ENCODE assay signal across 23 cellular contexts in the genomic region with DNA sequence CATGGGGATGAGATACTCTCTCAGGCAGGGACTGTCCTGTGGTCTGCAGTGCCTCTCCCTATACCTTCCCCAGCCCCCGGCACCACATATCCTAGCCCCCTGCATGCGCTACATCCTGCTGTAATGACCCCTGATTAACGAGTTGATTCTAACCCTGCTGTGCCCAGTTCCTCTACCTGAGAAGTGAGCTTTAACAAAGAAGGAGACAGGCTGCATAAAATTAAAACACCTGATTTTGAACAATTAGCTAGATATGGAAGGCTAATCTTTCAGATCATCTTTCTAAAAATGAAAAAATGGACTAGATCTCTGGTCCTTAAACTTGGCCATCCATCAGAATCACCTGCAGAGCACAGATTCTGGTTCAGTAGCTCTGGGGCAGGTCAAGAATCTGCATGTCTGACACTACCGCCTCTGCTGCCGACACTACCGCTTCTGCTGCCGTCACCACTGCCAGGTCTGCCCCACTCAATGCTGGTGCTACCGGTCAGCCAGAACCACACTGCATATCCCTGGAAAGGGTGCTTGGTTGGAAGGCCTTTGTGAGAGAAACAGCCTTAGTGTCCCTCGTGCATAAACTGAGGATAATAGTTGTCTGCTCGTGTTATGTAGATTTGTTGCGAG. TPM values are rescaled to one million over a fixed set of nuclear protein-coding genes. Genes with fewer than 3 reads are reported as not detected.
DNase-seq lines count a peak whose midpoint lies in the region; ATAC-seq, FAIRE-seq and TF ChIP-seq lines count a peak whose summit lies in the region.
"Had no signal": no experiment of that assay in that cellular context is flagged by ENCODE, and none has a peak within 500 bp of the region (broad histone marks: within the 10 kb centered on the region; RNA-seq: fewer than 3 reads in every experiment).

No MANE protein-coding gene starts in this region.

- H3K4me2 ChIP-seq in GM23338, result peak overlapping the region; percentile 57
- H3K4me2 ChIP-seq in astrocyte (ENCODE audit: low read length), result no peak overlapping the region

- no peak for FAIRE-seq in astrocyte (lab: Jason Lieb, UNC)
- FAIRE-seq: A204.1, GM12878 had no signal

- H3K27ac ChIP-seq in GM23338 (ENCODE audit: low read depth), result no peak overlapping the region
- no peak overlapping the region for H3K27ac ChIP-seq in astrocyte (ENCODE audit: low read depth, low read length)
- H3K27ac ChIP-seq: HL-60, SJSA1 had no signal

- peaks cover 11% of the 10 kb centered on the region for H3K9me2 ChIP-seq in GM23338 (ENCODE audit: insufficient read depth)

- no peaks in the 10 kb centered on the region for H3F3A ChIP-seq in GM23338 (replicated peaks; ENCODE audit: low read depth)

- H4K20me1 ChIP-seq in GM23338 (replicated peaks; ENCODE audit: insufficient read depth), result no peaks in the 10 kb centered on the region
- no peaks in the 10 kb centered on the region for H4K20me1 ChIP-seq in astrocyte (ENCODE audit: insufficient read depth, low read length)

- peaks cover 17% of the 10 kb centered on the region for H3K4me1 Mint-ChIP-seq in GM23338
- H3K4me1 Mint-ChIP-seq in astrocyte (ENCODE audit: low read depth, unreplicated experiment), result peaks cover 66% of the 10 kb centered on the region
- peaks cover 45 to 59% of the 10 kb centered on the region in 2 donors for H3K4me1 Mint-ChIP-seq in stimulated activated naive B cell treated with anti-CD40 and anti-IgM and Interleukin-4, amounts not matched to agents 10 μg/mL and 1 μg/mL and 100 μg/mL, for 72 hours

- H3K9me3 ChIP-seq in astrocyte (ENCODE audit: insufficient read depth, low read depth, low read length), result no peaks in the 10 kb centered on the region
- H3K9me3 ChIP-seq: SJSA1 had no signal

- H3K79me2 ChIP-seq in GM23338 (replicated peaks; ENCODE audit: insufficient read depth) (no peaks in the 10 kb centered on the region), astrocyte (ENCODE audit: insufficient read depth, low read length) (no peaks in the 10 kb centered on the region)

- no peaks in the 10 kb centered on the region for H3K27me3 ChIP-seq in GM23338 (ENCODE audit: insufficient read depth)
- no peaks in the 10 kb centered on the region for H3K27me3 ChIP-seq in astrocyte (ENCODE audit: insufficient read depth, low read length)
- H3K27me3 ChIP-seq: SJSA1 had no signal

- H3K36me3 ChIP-seq in GM23338 (ENCODE audit: insufficient read depth), result no peaks in the 10 kb centered on the region
- no peaks in the 10 kb centered on the region for H3K36me3 ChIP-seq in astrocyte (ENCODE audit: insufficient read depth, low read length)
- H3K36me3 ChIP-seq: SJSA1 had no signal

- H3K27ac Mint-ChIP-seq in GM23338 (no peak overlapping the region), astrocyte (ENCODE audit: unreplicated experiment) (peak overlapping the region; percentile 55)
- peak overlapping the region; percentile 52 for H3K27ac Mint-ChIP-seq in stimulated activated naive B cell treated with anti-CD40 and anti-IgM and Interleukin-4, amounts not matched to agents 10 μg/mL and 1 μg/mL and 100 μg/mL, for 72 hours
- H3K27ac Mint-ChIP-seq: CD4-positive, alpha-beta T cell had no signal

- no peak for TF ChIP-seq CTCF in GM23338 (conservative IDR thresholded peaks at IDR 0.05; ENCODE audit: low read depth in 2 of 2)
- TF ChIP-seq CTCF in astrocyte (IDR thresholded peaks at IDR 0.05; ENCODE audit: insufficient read depth, low read depth, low read length), result no peak
- TF ChIP-seq CTCF in GM20000 (IDR thresholded peaks at IDR 0.05; ENCODE audit: extremely low read depth, missing control alignments), result no peak

- H3K27me3 Mint-ChIP-seq in GM23338 (ENCODE audit: insufficient read depth, low read depth, poor library complexity), result peaks cover 5% of the 10 kb centered on the region
- H3K27me3 Mint-ChIP-seq in astrocyte (ENCODE audit: low read depth, unreplicated experiment), result no peaks in the 10 kb centered on the region
- H3K27me3 Mint-ChIP-seq in stimulated activated naive B cell treated with anti-CD40 and anti-IgM and Interleukin-4, amounts not matched to agents 10 μg/mL and 1 μg/mL and 100 μg/mL, for 72 hours, result peaks cover 0 to 4% of the 10 kb centered on the region in 2 donors
- H3K27me3 Mint-ChIP-seq: CD4-positive, alpha-beta T cell had no signal

- H3K4me1 ChIP-seq in GM23338 (ENCODE audit: insufficient read depth) (peaks cover 8% of the 10 kb centered on the region), astrocyte (ENCODE audit: insufficient read depth, low read length) (peaks cover 52% of the 10 kb centered on the region)

- H3K36me3 Mint-ChIP-seq in GM23338 (ENCODE audit: low read depth), result no peaks in the 10 kb centered on the region
- H3K36me3 Mint-ChIP-seq in astrocyte (ENCODE audit: low read depth, unreplicated experiment), result no peaks in the 10 kb centered on the region
- peaks cover 0 to 3% of the 10 kb centered on the region in 2 donors for H3K36me3 Mint-ChIP-seq in stimulated activated naive B cell treated with anti-CD40 and anti-IgM and Interleukin-4, amounts not matched to agents 10 μg/mL and 1 μg/mL and 100 μg/mL, for 72 hours

- no peak for DNase-seq in GM23338 (ENCODE audit: low spot score)
- DNase-seq in astrocyte (ENCODE audit: low read depth), result no peak
- DNase-seq in iPS-NIHi7 (ENCODE audit: extremely low spot score), result peak; percentile 51
- DNase-seq in stimulated activated naive B cell treated with anti-CD40 and anti-IgM and Interleukin-4, amounts not matched to agents 10 μg/mL and 1 μg/mL and 100 μg/mL, for 72 hours, result no peak
- DNase-seq in GM20000 (ENCODE audit: low spot score), result no peak
- DNase-seq: CD4-positive, alpha-beta T cell; COR-L47; DMS 273 treated with DMSO at 0.1 percent for 48 hours; DMS79 treated with DMSO at 0.1 percent for 48 hours; H7; HFFc6; NCI-H1105; NCI-H1694; NCI-H446 treated with DMSO at 0.1 percent for 48 hours; NCI-H526 treated with DMSO at 0.1 percent for 48 hours; OCI-M1 had no signal

- H3K4me3 ChIP-seq in GM23338, result no peak overlapping the region
- H3K4me3 ChIP-seq in astrocyte (ENCODE audit: insufficient read depth, low read depth, low read length), result no peak overlapping the region
- H3K4me3 ChIP-seq: GM12878, SJSA1 had no signal

- ATAC-seq in GM23338 (peak; percentile 62; the same call in 2 of the 3 replicates), GM21367 (IDR thresholded peaks at IDR 0.05; ENCODE audit: unreplicated experiment) (no peak), HG03025 (IDR thresholded peaks at IDR 0.05; ENCODE audit: low FRiP score, unreplicated experiment) (no peak)
- ATAC-seq in stimulated activated naive B cell treated with anti-CD40 and anti-IgM and Interleukin-4, amounts not matched to agents 10 μg/mL and 1 μg/mL and 100 μg/mL, for 72 hours (replicated peaks), result no peak
- ATAC-seq: GM12878, Right ventricle myocardium inferior had no signal

- no peak overlapping the region for H3K9ac ChIP-seq in astrocyte (ENCODE audit: low read length)

- H2AFZ ChIP-seq in GM23338 (peak overlapping the region; percentile 94), astrocyte (ENCODE audit: low read depth, low read length) (no peak overlapping the region)

- H3K4me3 Mint-ChIP-seq in GM23338 (no peak overlapping the region; the same call in 2 of the 3 replicates), astrocyte (ENCODE audit: unreplicated experiment) (no peak overlapping the region)
- no peak overlapping the region for H3K4me3 Mint-ChIP-seq in stimulated activated naive B cell treated with anti-CD40 and anti-IgM and Interleukin-4, amounts not matched to agents 10 μg/mL and 1 μg/mL and 100 μg/mL, for 72 hours
- H3K4me3 Mint-ChIP-seq: CD4-positive, alpha-beta T cell; HFFc6 had no signal

- H3K9me3 Mint-ChIP-seq in GM23338 (no peaks in the 10 kb centered on the region; the same call in 2 of the 3 replicates), astrocyte (ENCODE audit: unreplicated experiment) (peaks cover 5% of the 10 kb centered on the region)
- peaks cover 3% of the 10 kb centered on the region in 2 donors for H3K9me3 Mint-ChIP-seq in stimulated activated naive B cell treated with anti-CD40 and anti-IgM and Interleukin-4, amounts not matched to agents 10 μg/mL and 1 μg/mL and 100 μg/mL, for 72 hours
- H3K9me3 Mint-ChIP-seq: CD4-positive, alpha-beta T cell; HFFc6 had no signal

TF ChIP-seq in GM23338, 12 proteins besides CTCF, POLR2A, EP300 and RAD21 (continues in another document):
- TF ChIP-seq EZH2 (IDR thresholded peaks at IDR 0.05; ENCODE audit: low read depth, unreplicated experiment), result no peak
- no peak for TF ChIP-seq EZH2phosphoT487 (IDR thresholded peaks at IDR 0.05; ENCODE audit: unreplicated experiment)
- TF ChIP-seq, protein P1, sequence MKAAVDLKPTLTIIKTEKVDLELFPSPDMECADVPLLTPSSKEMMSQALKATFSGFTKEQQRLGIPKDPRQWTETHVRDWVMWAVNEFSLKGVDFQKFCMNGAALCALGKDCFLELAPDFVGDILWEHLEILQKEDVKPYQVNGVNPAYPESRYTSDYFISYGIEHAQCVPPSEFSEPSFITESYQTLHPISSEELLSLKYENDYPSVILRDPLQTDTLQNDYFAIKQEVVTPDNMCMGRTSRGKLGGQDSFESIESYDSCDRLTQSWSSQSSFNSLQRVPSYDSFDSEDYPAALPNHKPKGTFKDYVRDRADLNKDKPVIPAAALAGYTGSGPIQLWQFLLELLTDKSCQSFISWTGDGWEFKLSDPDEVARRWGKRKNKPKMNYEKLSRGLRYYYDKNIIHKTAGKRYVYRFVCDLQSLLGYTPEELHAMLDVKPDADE (IDR thresholded peaks at IDR 0.05), result no peak
- no peak for TF ChIP-seq CREB1 (CRISPR knock-in tag; IDR thresholded peaks at IDR 0.05; ENCODE audit: low read depth)
- TF ChIP-seq STAT1 (IDR thresholded peaks at IDR 0.05; ENCODE audit: unreplicated experiment), result no peak
- TF ChIP-seq POLR2AphosphoS5 (IDR thresholded peaks at IDR 0.05; ENCODE audit: low read depth), result no peak

RNA-seq across cellular contexts. Expression of a gene that starts 33.6 kb away (rescaled TPM):
- total RNA-seq in GM23338 (2014; rRNA removed; shearing (Covaris generic)), result 11.5 and 12.4 TPM in 2 replicates
- 5.9 and 8.7 TPM in 2 replicates for polyA plus RNA-seq in GM23338 (2016; fragmentation: Nextera tagmentation; extraction: Ambion mirVana)
- 57.6 and 60.7 TPM in 2 replicates for total RNA-seq in astrocyte
